In the genomic region with DNA sequence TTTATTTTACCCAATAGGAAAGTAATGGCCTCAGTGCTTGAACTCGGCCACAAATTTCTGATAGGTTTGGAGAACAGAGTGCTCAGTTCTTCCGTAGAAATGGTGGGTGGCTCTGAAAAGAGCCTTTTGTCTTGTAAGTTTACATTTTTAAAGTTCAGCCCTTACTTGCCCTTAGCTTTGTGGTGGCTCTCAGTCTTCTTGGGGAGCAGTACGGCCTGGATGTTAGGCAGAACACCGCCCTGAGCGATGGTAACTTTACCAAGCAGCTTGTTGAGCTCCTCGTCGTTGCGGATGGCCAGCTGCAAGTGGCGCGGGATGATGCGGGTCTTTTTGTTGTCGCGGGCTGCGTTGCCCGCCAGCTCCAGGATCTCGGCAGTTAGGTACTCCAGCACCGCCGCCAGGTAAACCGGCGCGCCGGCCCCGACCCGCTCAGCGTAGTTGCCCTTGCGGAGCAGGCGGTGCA, we compare ENCODE assay signal across 8 cellular contexts. TPM values are rescaled to one million over a fixed set of nuclear protein-coding genes. Genes with fewer than 3 reads are reported as not detected.
DNase-seq lines count a peak whose midpoint lies in the region; ATAC-seq, FAIRE-seq and TF ChIP-seq lines count a peak whose summit lies in the region.

No MANE protein-coding gene starts in this region.

- DNase-seq in GM23248 (peak; percentile 54), RCC 7860 (ENCODE audit: low spot score) (peak; percentile 24), fibroblast of mammary gland (ENCODE audit: low read depth) (peak; percentile 31), skeletal muscle cell (ENCODE audit: low read depth) (no peak), HuH-7.5 (ENCODE audit: low spot score) (no peak), NCI-H510A (lab: John Stamatoyannopoulos, UW) (no peak), HT-29 (ENCODE audit: low spot score) (no peak)

- peaks cover 56% of the 10 kb centered on the region for H3F3A ChIP-seq in GM23248 (ENCODE audit: insufficient read depth)

- no peaks in the 10 kb centered on the region for H3K36me3 ChIP-seq in GM23248 (ENCODE audit: low read depth)

- peaks cover 3% of the 10 kb centered on the region; the same call in 1 of the 2 replicates for H3K4me1 ChIP-seq in GM23248 (ENCODE audit: insufficient read depth)

- H3K79me2 ChIP-seq in GM23248 (ENCODE audit: insufficient read depth) = no peaks in the 10 kb centered on the region

- H3K9ac ChIP-seq in GM23248 = peak overlapping the region; percentile 80

- no peak for TF ChIP-seq CTCF in fibroblast of mammary gland (conservative IDR thresholded peaks at IDR 0.05; ENCODE audit: control insufficient read depth, insufficient read depth, low read depth, low read length)

- H3K9me3 ChIP-seq in GM23248 (ENCODE audit: low read depth) = no peaks in the 10 kb centered on the region

- peak overlapping the region; percentile 74 for H3K27ac ChIP-seq in GM23248

- no peak for ATAC-seq in HG03175 (IDR thresholded peaks at IDR 0.05; ENCODE audit: unreplicated experiment)

- H3K4me3 ChIP-seq in GM23248 = peak overlapping the region; percentile 96
- peak overlapping the region; percentile 77 for H3K4me3 ChIP-seq in fibroblast of mammary gland (ENCODE audit: control insufficient read depth, low read depth, low read length)
- peak overlapping the region; percentile 91 for H3K4me3 ChIP-seq in skeletal muscle cell (ENCODE audit: low read depth, low read length)

- 3% methylated on average over 27 of the region's 27 CpGs for WGBS in GM23248 (ENCODE audit: low coverage in 1 of 2, low lambda C conversion rate in 2 of 2, missing lambda C conversion rate in 2 of 2), 2 experiments

- no peaks in the 10 kb centered on the region for H3K27me3 ChIP-seq in GM23248 (replicated peaks; ENCODE audit: insufficient read depth)

- peak overlapping the region; percentile 76 for H3K4me2 ChIP-seq in GM23248 (ENCODE audit: unreplicated experiment)

- no peaks in the 10 kb centered on the region for H4K20me1 ChIP-seq in GM23248 (ENCODE audit: insufficient read depth)

- peak overlapping the region; percentile 100 for H2AFZ ChIP-seq in GM23248

- FAIRE-seq in RCC 7860 (lab: Jason Lieb, UNC) = no peak

- in situ Hi-C loops in GM23248 (cut with MboI) = loop anchor here (10.0 kb wide), 1 partner anchor 738 kb away; no protein-coding TSS in a partner anchor

- no peaks in the 10 kb centered on the region for H3K9me2 ChIP-seq in GM23248 (ENCODE audit: insufficient read depth)

RNA-seq across cellular contexts. Expression of gene OR2B2, which starts 19.6 kb away (rescaled TPM):
- total RNA-seq in GM23248 (2014; rRNA removed; shearing (Covaris generic)) = not detected in 2 replicates
- not detected in 2 replicates for polyA plus RNA-seq in GM23248 (2016; fragmentation: Nextera tagmentation; extraction: Ambion mirVana)
- not detected in 2 replicates for total RNA-seq in HT-29 (2014; rRNA removed; shearing (Covaris generic))

Comparison
In these comparisons a context has a peak if more than half of its experiments do, and no peak if none do; other contexts are left out.
1. DNase-seq: peak in GM23248 (single experiment), RCC 7860 (single experiment) and fibroblast of mammary gland (single experiment); none in skeletal muscle cell (single experiment), HuH-7.5 (single experiment), NCI-H510A (single experiment) and HT-29 (single experiment).
2. Peak in every context shown above with its lines, with median percentiles within 50 percentile points of each other: H3K4me3 ChIP-seq.